8 cellular contexts compared by ENCODE assay signal in the genomic region with DNA sequence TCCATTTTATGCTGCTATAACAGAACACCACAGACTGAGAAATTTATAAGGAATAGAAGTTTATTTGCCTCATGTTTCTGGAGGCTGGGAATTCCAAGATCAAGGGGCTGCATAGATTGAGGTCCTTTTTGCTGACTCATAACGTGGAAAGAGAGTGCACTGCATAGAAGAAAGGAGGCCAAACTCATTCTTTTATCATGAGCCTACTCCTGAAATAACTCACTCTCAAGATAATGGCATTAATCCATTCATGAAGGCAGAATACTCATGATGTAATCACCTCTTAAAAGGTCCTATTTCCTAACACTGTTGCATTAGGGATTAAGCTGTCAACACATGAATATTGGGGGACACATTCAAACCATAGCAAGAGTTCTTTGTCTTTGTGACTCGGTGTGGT.
DNase-seq lines count a peak whose midpoint lies in the region; TF ChIP-seq lines count a peak whose summit lies in the region.
"Had no signal": no experiment of that assay in that cellular context is flagged by ENCODE, and none has a peak within 500 bp of the region (broad histone marks: within the 10 kb centered on the region; RNA-seq: fewer than 3 reads in every experiment).

No MANE protein-coding gene starts in this region.

- 25% methylated on average over 2 of the region's 2 CpGs for WGBS in smooth muscle cell (ENCODE audit: low lambda C conversion rate)

- no peaks in the 10 kb centered on the region for H3K79me2 ChIP-seq in smooth muscle cell (ENCODE audit: low read depth)

- H3K36me3 ChIP-seq in smooth muscle cell (ENCODE audit: low read depth): no peaks in the 10 kb centered on the region

- H3K27me3 ChIP-seq in smooth muscle cell (ENCODE audit: low read depth): no peaks in the 10 kb centered on the region

- TF ChIP-seq CTCF in smooth muscle cell (IDR thresholded peaks at IDR 0.05; ENCODE audit: borderline replicate concordance, insufficient read depth, poor library complexity, severe bottlenecking): no peak

- H3K27ac ChIP-seq in smooth muscle cell (ENCODE audit: low read depth): peak overlapping the region; percentile 68

- H4K20me1 ChIP-seq in smooth muscle cell (ENCODE audit: low read depth): no peaks in the 10 kb centered on the region

- no peak overlapping the region for H3K9ac ChIP-seq in smooth muscle cell (ENCODE audit: low read depth)

- H3K4me3 ChIP-seq in smooth muscle cell: no peak overlapping the region

- no peaks in the 10 kb centered on the region for H3K9me3 ChIP-seq in smooth muscle cell (replicated peaks; ENCODE audit: low read depth)

- DNase-seq in HCEC 1CT (peak; percentile 68), SW 1271 (lab: John Stamatoyannopoulos, UW) (peak; percentile 23 to 29), glomerular visceral epithelial cell (ENCODE audit: extremely low spot score) (peak; percentile 62), smooth muscle cell (lab: John Stamatoyannopoulos, UW; ENCODE audit: unreplicated experiment) (no peak), NCI-H1417 (lab: John Stamatoyannopoulos, UW) (no peak)
- no peak for DNase-seq in activated effector memory CD4-positive, alpha-beta T cell treated with Interleukin-2 at 50 U/mL for 16 hours
- no peak for DNase-seq in activated CD4-positive, alpha-beta T cell treated with anti-CD3 and anti-CD28 coated beads for 4 hours
- DNase-seq: effector CD4-positive, alpha-beta T cell had no signal

- peaks cover 3% of the 10 kb centered on the region for H3F3A ChIP-seq in smooth muscle cell (ENCODE audit: low read depth)

- H2AFZ ChIP-seq in smooth muscle cell (ENCODE audit: low read depth): no peak overlapping the region

- peak overlapping the region; percentile 79 for H3K4me2 ChIP-seq in smooth muscle cell

- peaks cover 20% of the 10 kb centered on the region for H3K4me1 ChIP-seq in smooth muscle cell (ENCODE audit: low read depth)

Comparison
In these comparisons a context has a peak if more than half of its experiments do, and no peak if none do; other contexts are left out.
1. DNase-seq: peak in HCEC 1CT (single experiment), SW 1271 (2 of 2) and glomerular visceral epithelial cell (single experiment); none in smooth muscle cell (single experiment), activated effector memory CD4-positive, alpha-beta T cell treated with Interleukin-2 at 50 U/mL for 16 hours (single experiment), activated CD4-positive, alpha-beta T cell treated with anti-CD3 and anti-CD28 coated beads for 4 hours (0 of 2) and NCI-H1417 (0 of 3).